In the genomic region with DNA sequence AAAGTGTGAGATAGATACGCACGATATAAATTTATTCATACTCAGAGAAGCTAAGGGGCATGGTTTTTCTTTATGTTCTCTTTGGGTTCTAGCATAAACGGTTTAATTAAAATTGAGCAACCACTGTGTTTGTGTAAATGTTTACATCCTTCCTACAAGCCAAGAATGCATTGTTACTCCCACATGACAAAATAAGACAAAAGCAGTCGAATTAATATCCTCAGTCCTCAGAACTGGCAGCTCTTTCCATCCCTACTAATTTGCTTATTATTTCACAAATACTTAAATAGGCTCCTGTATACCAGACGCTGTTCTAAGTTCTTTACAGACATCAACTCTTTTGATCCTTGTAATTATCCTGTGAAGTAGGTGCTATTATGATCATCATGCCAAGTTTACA, we compare ENCODE assay signal across 1 cellular context.
TF ChIP-seq lines count a peak whose summit lies in the region.

No MANE protein-coding gene starts in this region.

TF ChIP-seq in GM23338, 12 proteins besides CTCF, POLR2A, EP300 and RAD21 (continued from another document):
- TF ChIP-seq, protein P1, sequence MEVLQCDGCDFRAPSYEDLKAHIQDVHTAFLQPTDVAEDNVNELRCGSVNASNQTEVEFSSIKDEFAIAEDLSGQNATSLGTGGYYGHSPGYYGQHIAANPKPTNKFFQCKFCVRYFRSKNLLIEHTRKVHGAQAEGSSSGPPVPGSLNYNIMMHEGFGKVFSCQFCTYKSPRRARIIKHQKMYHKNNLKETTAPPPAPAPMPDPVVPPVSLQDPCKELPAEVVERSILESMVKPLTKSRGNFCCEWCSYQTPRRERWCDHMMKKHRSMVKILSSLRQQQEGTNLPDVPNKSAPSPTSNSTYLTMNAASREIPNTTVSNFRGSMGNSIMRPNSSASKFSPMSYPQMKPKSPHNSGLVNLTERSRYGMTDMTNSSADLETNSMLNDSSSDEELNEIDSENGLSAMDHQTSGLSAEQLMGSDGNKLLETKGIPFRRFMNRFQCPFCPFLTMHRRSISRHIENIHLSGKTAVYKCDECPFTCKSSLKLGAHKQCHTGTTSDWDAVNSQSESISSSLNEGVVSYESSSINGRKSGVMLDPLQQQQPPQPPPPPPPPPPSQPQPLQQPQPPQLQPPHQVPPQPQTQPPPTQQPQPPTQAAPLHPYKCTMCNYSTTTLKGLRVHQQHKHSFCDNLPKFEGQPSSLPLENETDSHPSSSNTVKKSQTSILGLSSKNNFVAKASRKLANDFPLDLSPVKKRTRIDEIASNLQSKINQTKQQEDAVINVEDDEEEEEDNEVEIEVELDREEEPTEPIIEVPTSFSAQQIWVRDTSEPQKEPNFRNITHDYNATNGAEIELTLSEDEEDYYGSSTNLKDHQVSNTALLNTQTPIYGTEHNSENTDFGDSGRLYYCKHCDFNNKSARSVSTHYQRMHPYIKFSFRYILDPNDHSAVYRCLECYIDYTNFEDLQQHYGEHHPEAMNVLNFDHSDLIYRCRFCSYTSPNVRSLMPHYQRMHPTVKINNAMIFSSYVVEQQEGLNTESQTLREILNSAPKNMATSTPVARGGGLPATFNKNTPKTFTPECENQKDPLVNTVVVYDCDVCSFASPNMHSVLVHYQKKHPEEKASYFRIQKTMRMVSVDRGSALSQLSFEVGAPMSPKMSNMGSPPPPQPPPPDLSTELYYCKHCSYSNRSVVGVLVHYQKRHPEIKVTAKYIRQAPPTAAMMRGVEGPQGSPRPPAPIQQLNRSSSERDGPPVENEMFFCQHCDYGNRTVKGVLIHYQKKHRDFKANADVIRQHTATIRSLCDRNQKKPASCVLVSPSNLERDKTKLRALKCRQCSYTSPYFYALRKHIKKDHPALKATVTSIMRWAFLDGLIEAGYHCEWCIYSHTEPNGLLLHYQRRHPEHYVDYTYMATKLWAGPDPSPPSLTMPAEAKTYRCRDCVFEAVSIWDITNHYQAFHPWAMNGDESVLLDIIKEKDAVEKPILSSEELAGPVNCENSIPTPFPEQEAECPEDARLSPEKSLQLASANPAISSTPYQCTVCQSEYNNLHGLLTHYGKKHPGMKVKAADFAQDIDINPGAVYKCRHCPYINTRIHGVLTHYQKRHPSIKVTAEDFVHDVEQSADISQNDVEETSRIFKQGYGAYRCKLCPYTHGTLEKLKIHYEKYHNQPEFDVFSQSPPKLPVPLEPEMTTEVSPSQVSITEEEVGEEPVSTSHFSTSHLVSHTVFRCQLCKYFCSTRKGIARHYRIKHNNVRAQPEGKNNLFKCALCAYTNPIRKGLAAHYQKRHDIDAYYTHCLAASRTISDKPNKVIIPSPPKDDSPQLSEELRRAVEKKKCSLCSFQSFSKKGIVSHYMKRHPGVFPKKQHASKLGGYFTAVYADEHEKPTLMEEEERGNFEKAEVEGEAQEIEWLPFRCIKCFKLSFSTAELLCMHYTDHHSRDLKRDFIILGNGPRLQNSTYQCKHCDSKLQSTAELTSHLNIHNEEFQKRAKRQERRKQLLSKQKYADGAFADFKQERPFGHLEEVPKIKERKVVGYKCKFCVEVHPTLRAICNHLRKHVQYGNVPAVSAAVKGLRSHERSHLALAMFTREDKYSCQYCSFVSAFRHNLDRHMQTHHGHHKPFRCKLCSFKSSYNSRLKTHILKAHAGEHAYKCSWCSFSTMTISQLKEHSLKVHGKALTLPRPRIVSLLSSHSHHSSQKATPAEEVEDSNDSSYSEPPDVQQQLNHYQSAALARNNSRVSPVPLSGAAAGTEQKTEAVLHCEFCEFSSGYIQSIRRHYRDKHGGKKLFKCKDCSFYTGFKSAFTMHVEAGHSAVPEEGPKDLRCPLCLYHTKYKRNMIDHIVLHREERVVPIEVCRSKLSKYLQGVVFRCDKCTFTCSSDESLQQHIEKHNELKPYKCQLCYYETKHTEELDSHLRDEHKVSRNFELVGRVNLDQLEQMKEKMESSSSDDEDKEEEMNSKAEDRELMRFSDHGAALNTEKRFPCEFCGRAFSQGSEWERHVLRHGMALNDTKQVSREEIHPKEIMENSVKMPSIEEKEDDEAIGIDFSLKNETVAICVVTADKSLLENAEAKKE (CRISPR knock-in tag; IDR thresholded peaks at IDR 0.05): no peak
- TF ChIP-seq, protein P2, sequence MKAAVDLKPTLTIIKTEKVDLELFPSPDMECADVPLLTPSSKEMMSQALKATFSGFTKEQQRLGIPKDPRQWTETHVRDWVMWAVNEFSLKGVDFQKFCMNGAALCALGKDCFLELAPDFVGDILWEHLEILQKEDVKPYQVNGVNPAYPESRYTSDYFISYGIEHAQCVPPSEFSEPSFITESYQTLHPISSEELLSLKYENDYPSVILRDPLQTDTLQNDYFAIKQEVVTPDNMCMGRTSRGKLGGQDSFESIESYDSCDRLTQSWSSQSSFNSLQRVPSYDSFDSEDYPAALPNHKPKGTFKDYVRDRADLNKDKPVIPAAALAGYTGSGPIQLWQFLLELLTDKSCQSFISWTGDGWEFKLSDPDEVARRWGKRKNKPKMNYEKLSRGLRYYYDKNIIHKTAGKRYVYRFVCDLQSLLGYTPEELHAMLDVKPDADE (IDR thresholded peaks at IDR 0.05): no peak
- TF ChIP-seq JUNB (IDR thresholded peaks at IDR 0.05; ENCODE audit: unreplicated experiment) (no peak), POLR2AphosphoS5 (IDR thresholded peaks at IDR 0.05; ENCODE audit: low read depth) (no peak), STAT1 (IDR thresholded peaks at IDR 0.05; ENCODE audit: unreplicated experiment) (no peak)
TF ChIP-seq in GM23338: peak in this region for 0.
